12 cellular contexts compared by ENCODE assay signal in genomic region chr1:39130297-39130696, GRCh38.
DNase-seq lines count a peak whose midpoint lies in the region; ATAC-seq and TF ChIP-seq lines count a peak whose summit lies in the region.
"Had no signal": no experiment of that assay in that cellular context is flagged by ENCODE, and none has a peak within 500 bp of the region (broad histone marks: within the 10 kb centered on the region; RNA-seq: fewer than 3 reads in every experiment).

No MANE protein-coding gene starts in this region.

- H3K36me3 Mint-ChIP-seq in endothelial cell (ENCODE audit: low read depth, unreplicated experiment) (peaks cover 4% of the 10 kb centered on the region), nephron progenitor cell (ENCODE audit: low read depth) (peaks cover 28% of the 10 kb centered on the region)

- peak; percentile 18 for DNase-seq in OCI-M1 (lab: John Stamatoyannopoulos, UW)
- no peak for DNase-seq in endothelial cell (ENCODE audit: low spot score)
- DNase-seq in nephron progenitor cell = no peak
- DNase-seq in omental fat pad (ENCODE audit: low spot score) = no peak
- no peak for DNase-seq in OCI-M2 (lab: John Stamatoyannopoulos, UW; ENCODE audit: unreplicated experiment)
- DNase-seq: C1 segment of cervical spinal cord; NCI-H526; stimulated activated naive CD8-positive, alpha-beta T cell treated with anti-CD3 and anti-CD28 coated beads, Interleukin-15, amount 100 ng/mL, for 72 hours had no signal

- H3K4me1 ChIP-seq in ACC112 (ENCODE audit: control insufficient read depth, insufficient read depth, low read length, unreplicated experiment) = peaks cover 60% of the 10 kb centered on the region

- H3K4me1 Mint-ChIP-seq in endothelial cell (ENCODE audit: unreplicated experiment) (peaks cover 80% of the 10 kb centered on the region), nephron progenitor cell (peaks cover 70% of the 10 kb centered on the region)

- peak overlapping the region; percentile 90 for H3K27ac ChIP-seq in ACC112 (ENCODE audit: low read depth, low read length)

- H3K27me3 Mint-ChIP-seq in endothelial cell (ENCODE audit: unreplicated experiment) (peaks cover 3% of the 10 kb centered on the region), nephron progenitor cell (ENCODE audit: low read depth, poor library complexity) (no peaks in the 10 kb centered on the region)
- H3K27me3 Mint-ChIP-seq: stimulated activated naive CD8-positive, alpha-beta T cell treated with anti-CD3 and anti-CD28 coated beads, Interleukin-15, amount 100 ng/mL, for 72 hours had no signal

- no peaks in the 10 kb centered on the region for H3K9me3 Mint-ChIP-seq in endothelial cell (ENCODE audit: unreplicated experiment)
- H3K9me3 Mint-ChIP-seq in nephron progenitor cell = no peaks in the 10 kb centered on the region
- H3K9me3 Mint-ChIP-seq: stimulated activated naive CD8-positive, alpha-beta T cell treated with anti-CD3 and anti-CD28 coated beads, Interleukin-15, amount 100 ng/mL, for 72 hours had no signal

- TF ChIP-seq CTCF in endothelial cell (IDR thresholded peaks at IDR 0.05; ENCODE audit: unreplicated experiment) (no peak), nephron progenitor cell (IDR thresholded peaks at IDR 0.05) (no peak), omental fat pad (IDR thresholded peaks at IDR 0.05) (no peak)

- no peaks in the 10 kb centered on the region for H3K36me3 ChIP-seq in ACC112 (ENCODE audit: insufficient read depth, low read length)
- H3K36me3 ChIP-seq: adrenal gland had no signal

- no peak for ATAC-seq in omental fat pad (ENCODE audit: low FRiP score)
- ATAC-seq in HG03442 (IDR thresholded peaks at IDR 0.05; ENCODE audit: unreplicated experiment) = no peak
- ATAC-seq in GM21576 (IDR thresholded peaks at IDR 0.05; ENCODE audit: unreplicated experiment) = no peak
- ATAC-seq: stimulated activated naive CD8-positive, alpha-beta T cell treated with anti-CD3 and anti-CD28 coated beads, Interleukin-15, amount 100 ng/mL, for 72 hours had no signal

- H3K27me3 ChIP-seq in ACC112 (ENCODE audit: insufficient read depth, low read length) = no peaks in the 10 kb centered on the region
- H3K27me3 ChIP-seq: adrenal gland had no signal

- peak overlapping the region; percentile 26 for H3K4me3 ChIP-seq in ACC112 (ENCODE audit: low read depth, low read length)
- H3K4me3 ChIP-seq: adrenal gland had no signal

- H3K4me3 Mint-ChIP-seq in endothelial cell (ENCODE audit: unreplicated experiment) (no peak overlapping the region), nephron progenitor cell (no peak overlapping the region)
- H3K4me3 Mint-ChIP-seq: stimulated activated naive CD8-positive, alpha-beta T cell treated with anti-CD3 and anti-CD28 coated beads, Interleukin-15, amount 100 ng/mL, for 72 hours had no signal

- no peak overlapping the region for H2AFZ ChIP-seq in ACC112 (ENCODE audit: low read length, unreplicated experiment)

- H3K27ac Mint-ChIP-seq in endothelial cell (ENCODE audit: unreplicated experiment) (peak overlapping the region; percentile 90), nephron progenitor cell (peak overlapping the region; percentile 84)

- H3K79me2 ChIP-seq in ACC112 (ENCODE audit: control insufficient read depth, insufficient read depth, low read length, unreplicated experiment) = peaks cover 55% of the 10 kb centered on the region
